ENCODE assay signal across 17 cellular contexts in the genomic region with DNA sequence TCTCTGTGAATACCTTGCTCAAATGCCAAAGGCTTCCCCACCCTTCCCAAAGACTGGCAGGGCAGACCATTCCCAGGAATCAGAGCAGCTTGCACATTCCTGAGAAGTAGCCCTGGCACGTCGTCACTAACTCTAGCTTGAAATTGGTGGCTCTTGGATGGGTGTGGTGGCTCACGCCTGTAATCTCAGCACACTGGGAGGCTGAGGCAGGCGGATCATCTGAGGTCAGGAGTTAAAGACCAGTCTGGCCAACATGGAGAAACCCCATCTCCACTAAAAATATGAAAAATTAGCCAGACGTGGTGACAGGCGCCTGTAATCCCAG.
"Had no signal": no experiment of that assay in that cellular context is flagged by ENCODE, and none has a peak within 500 bp of the region (broad histone marks: within the 10 kb centered on the region; RNA-seq: fewer than 3 reads in every experiment).

No MANE protein-coding gene starts in this region.

- H3K9me3 Mint-ChIP-seq: activated T-cell treated with anti-CD3 and anti-CD28 coated beads, Interleukin-2, amount 50 U/mL, for 4 hours; activated T-helper 2 cell treated with anti-CD3 and anti-CD28 coated beads, Interferon-gamma antibody, Interleukin-2, Interleukin-4, amounts not matched to agents 10 μg/mL and 5 μg/mL and 100 μg/mL, durations not matched to agents 14 hours and 24 hours and 36 hours; central memory CD8-positive, alpha-beta T cell had no signal

- H3K27me3 ChIP-seq: thyroid gland had no signal

- H3K9me3 ChIP-seq: thyroid gland, upper lobe of right lung had no signal

- H3K27ac Mint-ChIP-seq: activated naive CD4-positive, alpha-beta T cell treated with anti-CD3 and anti-CD28 coated beads, Interleukin-2, amount 50 U/mL, for 72 hours; activated T-helper 2 cell treated with anti-CD3 and anti-CD28 coated beads, Interferon-gamma antibody, Interleukin-2, Interleukin-4, amounts not matched to agents 10 μg/mL and 5 μg/mL and 100 μg/mL, durations not matched to agents 14 hours and 24 hours and 36 hours; nephron; stimulated activated memory B cell treated with anti-CD40 and anti-IgM and Interleukin-4, amounts not matched to agents 10 μg/mL and 1 μg/mL and 100 μg/mL, for 72 hours had no signal

- H3K36me3 ChIP-seq: thyroid gland, upper lobe of right lung had no signal

- H3K27ac ChIP-seq: thyroid gland, upper lobe of right lung had no signal

- ATAC-seq: T-cell had no signal

- H3K4me3 ChIP-seq: smooth muscle cell, thyroid gland, upper lobe of right lung had no signal

- H3K4me1 Mint-ChIP-seq: central memory CD8-positive, alpha-beta T cell had no signal

- DNase-seq: activated T-cell treated with anti-CD3 and anti-CD28 coated beads, Interleukin-2, amount 50 U/mL, for 4 hours; dermis blood vessel endothelial cell; effector CD4-positive, alpha-beta T cell; head of caudate nucleus; hippocampal formation; left cardiac atrium; stimulated activated CD4-positive, alpha-beta T cell treated with anti-CD3 and anti-CD28 coated beads, Interleukin-4, amount 100 ng/mL, for 4 hours; substantia nigra; thyroid gland; upper lobe of right lung had no signal

- H3K4me1 ChIP-seq: thyroid gland, upper lobe of right lung had no signal

- H3K4me3 Mint-ChIP-seq: activated T-cell treated with anti-CD3 and anti-CD28 coated beads, Interleukin-2, amount 50 U/mL, for 4 hours; central memory CD8-positive, alpha-beta T cell; nephron; stimulated activated memory B cell treated with anti-CD40 and anti-IgM and Interleukin-4, amounts not matched to agents 10 μg/mL and 1 μg/mL and 100 μg/mL, for 72 hours; T-cell had no signal
